19 cellular contexts compared by ENCODE assay signal in genomic region chr21:43967981-43968380, GRCh38. TPM values are rescaled to one million over a fixed set of nuclear protein-coding genes. Genes with fewer than 3 reads are reported as not detected.
DNase-seq lines count a peak whose midpoint lies in the region; ATAC-seq, FAIRE-seq and TF ChIP-seq lines count a peak whose summit lies in the region.
"Had no signal": no experiment of that assay in that cellular context is flagged by ENCODE, and none has a peak within 500 bp of the region (broad histone marks: within the 10 kb centered on the region; RNA-seq: fewer than 3 reads in every experiment).

No MANE protein-coding gene starts in this region.

- H3K4me2 ChIP-seq in BLaER1 (peak overlapping the region; percentile 74), osteoblast (ENCODE audit: insufficient read depth, low read length) (no peak overlapping the region), HepG2 (ENCODE audit: low read depth, low read length) (no peak overlapping the region)
- H3K4me2 ChIP-seq: GM23338 had no signal

- intact Hi-C loops in Right ventricle myocardium inferior (cut with DNase I) = no loop called here
- intact Hi-C loops in heart right ventricle (cut with DNase I) = no loop called here
- intact Hi-C loops in HepG2 (cut with micrococcal nuclease; ENCODE audit: unreplicated experiment) = no loop called here

- CTCF ChIA-PET in HepG2 (lab: Yijun Ruan, JAX; ENCODE audit: low intra/inter-chr PET ratio, low total read pairs) = no interaction called here

- H3K36me3 Mint-ChIP-seq in activated T-helper 17 cell treated with anti-CD3 and anti-CD28 coated beads, Interleukin-2, amount 50 U/mL, for 72 hours (ENCODE audit: low read depth) = peaks cover 59% of the 10 kb centered on the region

- H4K20me1 ChIP-seq in BLaER1 (peaks cover 81% of the 10 kb centered on the region), osteoblast (ENCODE audit: insufficient read depth, low read length) (no peaks in the 10 kb centered on the region), HepG2 (ENCODE audit: insufficient read depth, low read length) (no peaks in the 10 kb centered on the region)

- TF ChIP-seq EP300 in HepG2 (IDR thresholded peaks at IDR 0.05; ENCODE audit: low read depth in 2 of 2, low read length in 2 of 2) (no peak), HepG2 (CRISPR knock-in tag; IDR thresholded peaks at IDR 0.05; ENCODE audit: borderline replicate concordance) (no peak)

- H3K27ac Mint-ChIP-seq in activated T-helper 17 cell treated with anti-CD3 and anti-CD28 coated beads, Interleukin-2, amount 50 U/mL, for 72 hours = peak overlapping the region; percentile 78
- H3K27ac Mint-ChIP-seq: B cell; CD4-positive, alpha-beta T cell; GM23338 had no signal

- FAIRE-seq in HepG2 (lab: Jason Lieb, UNC) = no peak
- FAIRE-seq: D721Med, G401.6, GM12891, GM18507, H54 had no signal

- TF ChIP-seq POLR2A in HepG2 (IDR thresholded peaks at IDR 0.05; ENCODE audit: insufficient read depth in 1 of 2, low read depth in 2 of 2, low read length in 2 of 2) = no peak

- ATAC-seq in Right ventricle myocardium inferior (no peak), heart right ventricle (no peak), HepG2 (no peak)
- ATAC-seq in activated T-helper 17 cell treated with anti-CD3 and anti-CD28 coated beads, Interleukin-2, amount 50 U/mL, for 72 hours (replicated peaks) = no peak
- ATAC-seq: GM23338 had no signal

- no peaks in the 10 kb centered on the region for H3K9me3 ChIP-seq in heart right ventricle
- H3K9me3 ChIP-seq in BLaER1 = no peaks in the 10 kb centered on the region
- no peaks in the 10 kb centered on the region for H3K9me3 ChIP-seq in osteoblast (ENCODE audit: low read depth, low read length)
- no peaks in the 10 kb centered on the region for H3K9me3 ChIP-seq in HepG2 (ENCODE audit: low read length)
- H3K9me3 ChIP-seq: Caco-2 had no signal

- no peaks in the 10 kb centered on the region for H3K27me3 ChIP-seq in heart right ventricle
- no peaks in the 10 kb centered on the region; the same call in 1 of the 2 replicates for H3K27me3 ChIP-seq in BLaER1
- no peaks in the 10 kb centered on the region for H3K27me3 ChIP-seq in osteoblast (ENCODE audit: insufficient read depth, low read length)
- no peaks in the 10 kb centered on the region for H3K27me3 ChIP-seq in HepG2 (ENCODE audit: control insufficient read depth in 1 of 2, insufficient read depth in 2 of 2, low read length in 2 of 2)

- DNase-seq in Right ventricle myocardium inferior (ENCODE audit: missing footprints) (peak; percentile 27), heart right ventricle (no peak), osteoblast (ENCODE audit: insufficient read length, low spot score, missing footprints) (peak; percentile 46), HepG2 (ENCODE audit: low spot score) (no peak), dedifferentiated amniotic fluid mesenchymal stem cell (ENCODE audit: extremely low spot score) (no peak), amygdala (lab: John Stamatoyannopoulos, UW) (no peak)
- DNase-seq: Caco-2; CD4-positive, alpha-beta T cell; HCEC 1CT had no signal

- H2AFZ ChIP-seq in osteoblast (ENCODE audit: low read length) (no peak overlapping the region), HepG2 (ENCODE audit: low read length) (no peak overlapping the region)
- H2AFZ ChIP-seq: GM23338 had no signal

- POLR2A ChIA-PET in HepG2 (lab: Yijun Ruan, JAX) = no interaction called here

- in situ Hi-C loops in HepG2 (cut with HindIII; ENCODE audit: extremely low pct_ligation_motif_present, low pct_unique_long_range_greater_than_20kb) = no loop called here

- H3K9me3 Mint-ChIP-seq in activated T-helper 17 cell treated with anti-CD3 and anti-CD28 coated beads, Interleukin-2, amount 50 U/mL, for 72 hours = no peaks in the 10 kb centered on the region
- H3K9me3 Mint-ChIP-seq: CD4-positive, alpha-beta T cell had no signal

- TF ChIP-seq RAD21 in HepG2 (CRISPR knock-in tag; IDR thresholded peaks at IDR 0.05) = no peak

- H3K4me1 ChIP-seq in heart right ventricle (peaks cover 0 to 6% (median 0%) of the 10 kb centered on the region in 9 donors), BLaER1 (peaks cover 23% of the 10 kb centered on the region), osteoblast (ENCODE audit: insufficient read depth, low read length) (no peaks in the 10 kb centered on the region), HepG2 (ENCODE audit: insufficient read depth, low read length) (peaks cover 11% of the 10 kb centered on the region)
- H3K4me1 ChIP-seq: Caco-2 had no signal

- TF ChIP-seq CTCF in heart right ventricle (IDR thresholded peaks at IDR 0.05) = no peak
- TF ChIP-seq CTCF in osteoblast (IDR thresholded peaks at IDR 0.05; ENCODE audit: extremely low read depth, low read depth, low read length) = no peak
- TF ChIP-seq CTCF in HepG2 (CRISPR knock-in tag; IDR thresholded peaks at IDR 0.05) = no peak

- H3K27ac ChIP-seq in heart right ventricle = no peak overlapping the region
- H3K27ac ChIP-seq in BLaER1 = no peak overlapping the region
- no peak overlapping the region for H3K27ac ChIP-seq in osteoblast (ENCODE audit: low read depth, low read length)
- no peak overlapping the region for H3K27ac ChIP-seq in HepG2 (ENCODE audit: extremely low read length, insufficient read depth, low read length)
- H3K27ac ChIP-seq: C4-2B had no signal

- BruUV-seq in HepG2 (replicated peaks; lab: Mats Ljungman, UMichigan) = no TSS peak

- H3K36me3 ChIP-seq in heart right ventricle (peaks cover 0 to 82% (median 24%) of the 10 kb centered on the region in 9 donors), BLaER1 (peaks cover 37% of the 10 kb centered on the region), osteoblast (ENCODE audit: insufficient read depth, low read length) (peaks cover 17% of the 10 kb centered on the region), HepG2 (replicated peaks in 1 of 2; ENCODE audit: control insufficient read depth in 1 of 2, insufficient read depth in 2 of 2, low read length in 2 of 2) (peaks cover 16 to 49% of the 10 kb centered on the region in 2 experiments)

- H3K27me3 Mint-ChIP-seq in activated T-helper 17 cell treated with anti-CD3 and anti-CD28 coated beads, Interleukin-2, amount 50 U/mL, for 72 hours = no peaks in the 10 kb centered on the region
- H3K27me3 Mint-ChIP-seq: B cell; CD4-positive, alpha-beta T cell had no signal

- no peak overlapping the region for H3K4me3 ChIP-seq in heart right ventricle
- H3K4me3 ChIP-seq in BLaER1 = no peak overlapping the region
- H3K4me3 ChIP-seq in osteoblast (ENCODE audit: insufficient read depth, low read length) = no peak overlapping the region
- no peak overlapping the region for H3K4me3 ChIP-seq in HepG2 (replicated peaks in 1 of 3; ENCODE audit: insufficient read depth in 1 of 3, low read depth in 2 of 3, low read length in 3 of 3)
- H3K4me3 ChIP-seq: GM23338 had no signal

- no peak overlapping the region for H3K4me3 Mint-ChIP-seq in activated T-helper 17 cell treated with anti-CD3 and anti-CD28 coated beads, Interleukin-2, amount 50 U/mL, for 72 hours
- H3K4me3 Mint-ChIP-seq: B cell; CD4-positive, alpha-beta T cell; GM23338 had no signal

- H3K79me2 ChIP-seq in osteoblast (ENCODE audit: insufficient read depth, low read length) (no peaks in the 10 kb centered on the region), HepG2 (ENCODE audit: insufficient read depth, low read length) (no peaks in the 10 kb centered on the region)

- WGBS in heart right ventricle, 2 donors = 92% methylated on average over 15 of the region's 15 CpGs
- WGBS in HepG2 (ENCODE audit: low lambda C conversion rate) = 97% methylated on average over 15 of the region's 15 CpGs

- peaks cover 4% of the 10 kb centered on the region for H3K4me1 Mint-ChIP-seq in activated T-helper 17 cell treated with anti-CD3 and anti-CD28 coated beads, Interleukin-2, amount 50 U/mL, for 72 hours
- H3K4me1 Mint-ChIP-seq: B cell, GM23338 had no signal

- no peak overlapping the region for H3K9ac ChIP-seq in BLaER1
- no peak overlapping the region for H3K9ac ChIP-seq in HepG2 (ENCODE audit: insufficient read depth, low read depth, low read length)

TF ChIP-seq in HepG2, 621 proteins besides CTCF, POLR2A, EP300 and RAD21 (continues in another document):
- TF ChIP-seq IRX3 (CRISPR knock-in tag; IDR thresholded peaks at IDR 0.05; ENCODE audit: borderline replicate concordance, low read depth) (no peak), TOPORS (CRISPR knock-in tag; IDR thresholded peaks at IDR 0.05) (no peak), NONO (IDR thresholded peaks at IDR 0.05) (no peak), NONO (CRISPR knock-in tag; conservative IDR thresholded peaks at IDR 0.05) (no peak), GFI1 (CRISPR knock-in tag; IDR thresholded peaks at IDR 0.05; ENCODE audit: borderline replicate concordance) (no peak), ZNF703 (CRISPR knock-in tag; IDR thresholded peaks at IDR 0.05; ENCODE audit: borderline replicate concordance) (no peak)

RNA-seq across cellular contexts. Expression of gene TRAPPC10, which starts 44.1 kb away (rescaled TPM):
- total RNA-seq in Right ventricle myocardium inferior (20.3 TPM), heart right ventricle (10 to 100 TPM; 18.7 to 26.2 (median 20.3) TPM), osteoblast (33.0 and 36.2 TPM in 2 replicates), HepG2 (2016; rRNA removed; fragmentation: Illumina TruSeq; extraction: Trizol) (15.2 and 16.5 TPM in 2 replicates)
- polyA plus RNA-seq in heart right ventricle (1 to 10 TPM; 4.7 to 6.0 TPM), HepG2 (2011; rRNA removed) (10.6 TPM in 2 replicates)
- total RNA-seq in activated T-helper 17 cell treated with anti-CD3 and anti-CD28 coated beads, Interleukin-2, amount 50 U/mL, for 72 hours = 10 to 100 TPM; 48.5 to 72.8 TPM
- total RNA-seq in HepG2 (2016; cell fraction: cytosol; rRNA removed; fragmentation: Illumina TruSeq; extraction: Trizol; ENCODE audit: low read depth) = 16.6 and 17.0 TPM in 2 replicates
- 12.6 and 17.1 TPM in 2 replicates for total RNA-seq in HepG2 (2016; cell fraction: insoluble cytoplasmic fraction; rRNA removed; fragmentation: Illumina TruSeq; extraction: Trizol)
- 18.2 and 18.5 TPM in 2 replicates for total RNA-seq in HepG2 (2016; cell fraction: membrane; rRNA removed; fragmentation: Illumina TruSeq; extraction: Trizol)
- total RNA-seq in HepG2 (2016; cell fraction: nucleus; rRNA removed; fragmentation: Illumina TruSeq; extraction: Trizol) = 25.8 and 26.3 TPM in 2 replicates
- polyA plus RNA-seq in HepG2 (2011; cell fraction: cytosol; rRNA removed) = 6.4 and 7.4 TPM in 2 replicates
- 33.8 and 34.4 TPM in 2 replicates for polyA plus RNA-seq in HepG2 (2011; cell fraction: nucleus; rRNA removed)
- polyA plus RNA-seq in HepG2 (2012) = 9.8 and 12.7 TPM in 2 replicates
- 12.1 and 12.5 TPM in 2 replicates for polyA plus RNA-seq in HepG2 (2016; cell fraction: cytosol; fragmentation: Illumina TruSeq; extraction: Trizol; ENCODE audit: low read depth)
- 9.5 and 11.9 TPM in 2 replicates for polyA plus RNA-seq in HepG2 (2016; cell fraction: insoluble cytoplasmic fraction; fragmentation: Illumina TruSeq; extraction: Trizol; ENCODE audit: low read depth)
- 10.0 and 10.8 TPM in 2 replicates for polyA plus RNA-seq in HepG2 (2016; cell fraction: membrane; fragmentation: Illumina TruSeq; extraction: Trizol; ENCODE audit: low read depth)
- 30.3 and 54.6 TPM in 2 replicates for polyA plus RNA-seq in HepG2 (2016; cell fraction: nucleus; fragmentation: Illumina TruSeq; extraction: Trizol; ENCODE audit: insufficient read depth, low read depth)
- polyA minus RNA-seq in HepG2 (2011; rRNA and poly(A)+ RNA removed; ENCODE audit: low replicate concordance) = 19.6 and 41.6 TPM in 2 replicates
- polyA minus RNA-seq in HepG2 (2011; cell fraction: cytosol; rRNA and poly(A)+ RNA removed) = 6.8 and 7.4 TPM in 2 replicates
- polyA minus RNA-seq in HepG2 (2011; cell fraction: nucleus; rRNA and poly(A)+ RNA removed) = 27.6 and 28.3 TPM in 2 replicates

Comparison
In these comparisons a context has a peak if more than half of its experiments do, and no peak if none do; other contexts are left out.
1. DNase-seq: peak in Right ventricle myocardium inferior (single experiment) and osteoblast (single experiment); none in heart right ventricle (0 of 2), HepG2 (single experiment), dedifferentiated amniotic fluid mesenchymal stem cell (single experiment) and amygdala (0 of 56).